ENCODE assay signal across 31 cellular contexts in genomic region chr1:58861076-58861475, GRCh38.
"Had no signal": no experiment of that assay in that cellular context is flagged by ENCODE, and none has a peak within 500 bp of the region (broad histone marks: within the 10 kb centered on the region; RNA-seq: fewer than 3 reads in every experiment).

No MANE protein-coding gene starts in this region.

- H3K27me3 ChIP-seq: brain microvascular endothelial cell, neural progenitor cell, sigmoid colon, testis, transverse colon had no signal

- ATAC-seq: left ventricle myocardium superior, psoas muscle had no signal

- H3K4me1 ChIP-seq: sigmoid colon, testis had no signal

- H3K27ac Mint-ChIP-seq: activated T-helper 1 cell treated with anti-CD3 and anti-CD28 coated beads, Interleukin-12 subunit alpha, Interleukin-12 subunit beta, Interleukin-2, Interleukin-4 antibody, amounts not matched to agents 30 ng/mL and 10 ng/mL and 1 ng/mL, durations not matched to agents 14 hours and 24 hours and 36 hours; endodermal cell; mesothelial cell of epicardium had no signal

- H3K9me3 Mint-ChIP-seq: endodermal cell; mesothelial cell of epicardium; naive B cell; neural progenitor cell; T-helper 1 cell treated with Interleukin-12 subunit alpha and Interleukin-12 subunit beta and Interleukin-4 antibody, amounts not matched to agents 30 μg/mL and 1 μg/mL, for 36 hours had no signal

- DNase-seq: activated CD4-positive, alpha-beta T cell treated with anti-CD3 and anti-CD28 coated beads for 4 hours; activated CD4-positive, alpha-beta T cell treated with anti-CD3 and anti-CD28 coated beads, Interleukin-2, amount 50 U/mL, for 48 hours; activated CD8-positive, alpha-beta memory T cell treated with anti-CD3 and anti-CD28 coated beads for 24 hours; activated gamma-delta T cell treated with Interleukin-2 at 50 U/mL for 16 hours; activated naive CD4-positive, alpha-beta T cell treated with anti-CD3 and anti-CD28 coated beads, Interleukin-2, amount 50 U/mL, for 16 hours; activated T-cell treated with anti-CD3 and anti-CD28 coated beads, Interleukin-2, amount 50 U/mL, for 1 hour; amniotic stem cell; cortex of kidney; endodermal cell; foreskin melanocyte; islet precursor cell; left cardiac atrium; left ventricle myocardium superior; naive B cell; occipital lobe; psoas muscle; sigmoid colon; small intestine; stimulated activated CD4-positive, alpha-beta T cell treated with anti-CD3 and anti-CD28 coated beads, Interleukin-4, amount 100 ng/mL, for 4 hours; stimulated activated CD8-positive, alpha-beta memory T cell treated with anti-CD3 and anti-CD28 coated beads, Interleukin-4, amount 100 ng/mL, for 48 hours; stimulated activated naive CD4-positive, alpha-beta T cell treated with Interleukin-2 at 50 U/mL for 16 hours; T-helper 9 cell; testis; transverse colon had no signal

- H3K79me2 ChIP-seq: parathyroid adenoma had no signal

- H3K4me3 Mint-ChIP-seq: activated T-helper 1 cell treated with anti-CD3 and anti-CD28 coated beads, Interleukin-12 subunit alpha, Interleukin-12 subunit beta, Interleukin-2, Interleukin-4 antibody, amounts not matched to agents 30 ng/mL and 10 ng/mL and 1 ng/mL, durations not matched to agents 14 hours and 24 hours and 36 hours; endodermal cell; mesothelial cell of epicardium; neural progenitor cell; T-helper 1 cell treated with Interleukin-12 subunit alpha and Interleukin-12 subunit beta and Interleukin-4 antibody, amounts not matched to agents 30 μg/mL and 1 μg/mL, for 36 hours had no signal

- H3K4me3 ChIP-seq: neural progenitor cell, psoas muscle, sigmoid colon, testis, transverse colon had no signal

- H3K36me3 ChIP-seq: brain microvascular endothelial cell, neural progenitor cell, sigmoid colon, transverse colon had no signal

- H2AFZ ChIP-seq: neural progenitor cell had no signal

- H3K9ac ChIP-seq: neural progenitor cell, parathyroid adenoma had no signal

- H3K4me2 ChIP-seq: neural progenitor cell had no signal

- H3K27me3 Mint-ChIP-seq: naive B cell had no signal

- H3K9me3 ChIP-seq: psoas muscle, sigmoid colon, testis, transverse colon had no signal

- H3K36me3 Mint-ChIP-seq: mesothelial cell of epicardium, neural progenitor cell had no signal

- H3K27ac ChIP-seq: brain microvascular endothelial cell, neural progenitor cell, parathyroid adenoma, psoas muscle, sigmoid colon, testis, transverse colon, VCaP had no signal
